13 cellular contexts compared by ENCODE assay signal in the genomic region with DNA sequence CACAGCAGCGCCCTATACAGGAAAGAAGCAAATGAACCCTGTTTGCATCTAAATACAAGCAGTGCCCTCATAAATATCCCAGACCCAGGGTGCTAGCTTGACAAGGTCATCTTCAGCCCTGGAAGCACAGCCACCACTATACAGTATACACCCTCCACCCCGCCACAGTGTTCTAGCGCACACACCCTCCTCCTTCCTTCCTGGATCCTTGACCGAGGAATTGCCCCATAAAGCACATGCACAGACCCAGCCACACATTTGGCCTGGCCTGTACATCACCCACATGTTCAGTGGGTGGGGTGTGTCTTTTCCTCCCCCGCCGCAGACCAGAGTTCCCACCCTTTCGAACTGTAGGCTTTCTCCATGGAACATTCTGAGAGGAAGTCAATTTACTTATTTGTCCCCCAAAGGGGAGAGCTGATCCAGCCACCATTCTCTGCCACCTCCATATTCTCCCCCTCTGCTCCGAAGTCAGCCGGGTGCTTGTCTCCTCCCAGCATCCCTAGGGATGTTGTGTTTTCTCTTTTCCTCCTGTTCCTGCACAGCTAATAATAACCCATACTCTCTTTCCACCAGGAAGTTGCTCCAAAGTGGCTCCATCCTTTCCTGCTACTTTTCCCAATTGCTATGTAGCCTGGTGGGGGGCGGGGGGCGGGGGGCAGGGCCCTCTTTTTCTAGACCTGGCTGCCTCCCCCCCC. TPM values are rescaled to one million over a fixed set of nuclear protein-coding genes. Genes with fewer than 3 reads are reported as not detected.
DNase-seq lines count a peak whose midpoint lies in the region; ATAC-seq and TF ChIP-seq lines count a peak whose summit lies in the region.
"Had no signal": no experiment of that assay in that cellular context is flagged by ENCODE, and none has a peak within 500 bp of the region (broad histone marks: within the 10 kb centered on the region; RNA-seq: fewer than 3 reads in every experiment).

No MANE protein-coding gene starts in this region.

- POLR2A ChIA-PET in activated CD8-positive, alpha-beta T cell treated with anti-CD3 and anti-CD28 coated beads, Interleukin-2, amount 10 ng/mL, durations not matched to agents 7 days and 5 days (lab: Charles Lee), result interaction anchor here (0.6 to 2.7 kb wide), 4 partner anchors 8 to 35 kb away, joined by 3 to 24 read pairs (median 11); partner anchors contain the start of genes ABI3 and GNGT2

- H3K9me3 ChIP-seq in thyroid gland, result no peaks in the 10 kb centered on the region

- ATAC-seq in activated CD8-positive, alpha-beta T cell treated with anti-CD3 and anti-CD28 coated beads, Interleukin-2, amount 10 ng/mL, durations not matched to agents 7 days and 5 days, result no peak
- peak; percentile 62 for ATAC-seq in left lobe of liver

- no peaks in the 10 kb centered on the region for H3K27me3 Mint-ChIP-seq in activated CD4-positive, alpha-beta T cell treated with anti-CD3 and anti-CD28 coated beads, Interleukin-2, amount 10 ng/mL, durations not matched to agents 24 days and 14 days
- no peaks in the 10 kb centered on the region for H3K27me3 Mint-ChIP-seq in activated CD8-positive, alpha-beta T cell treated with anti-CD3 and anti-CD28 coated beads, Interleukin-2, amount 10 ng/mL, durations not matched to agents 7 days and 5 days (ENCODE audit: low read depth)
- peaks cover 26% of the 10 kb centered on the region for H3K27me3 Mint-ChIP-seq in mesothelial cell of epicardium (ENCODE audit: low read depth)

- no peaks in the 10 kb centered on the region for H3K36me3 ChIP-seq in thyroid gland

- H3K9me3 Mint-ChIP-seq in activated CD4-positive, alpha-beta T cell treated with anti-CD3 and anti-CD28 coated beads, Interleukin-2, amount 10 ng/mL, durations not matched to agents 24 days and 14 days, result no peaks in the 10 kb centered on the region
- H3K9me3 Mint-ChIP-seq in activated CD8-positive, alpha-beta T cell treated with anti-CD3 and anti-CD28 coated beads, Interleukin-2, amount 10 ng/mL, durations not matched to agents 7 days and 5 days (ENCODE audit: insufficient read depth), result no peaks in the 10 kb centered on the region
- H3K9me3 Mint-ChIP-seq in mesothelial cell of epicardium, result no peaks in the 10 kb centered on the region
- H3K9me3 Mint-ChIP-seq: neural crest cell had no signal

- H3K4me3 ChIP-seq in thyroid gland (replicated peaks in 1 of 3), result no peak overlapping the region

- no peak for DNase-seq in activated CD4-positive, alpha-beta T cell treated with anti-CD3 and anti-CD28 coated beads, Interleukin-2, amount 10 ng/mL, durations not matched to agents 24 days and 14 days
- no peak for DNase-seq in activated CD4-positive, alpha-beta T cell treated with anti-CD3 and anti-CD28 coated beads for 48 hours
- DNase-seq in activated CD8-positive, alpha-beta T cell treated with anti-CD3 and anti-CD28 coated beads, Interleukin-2, amount 10 ng/mL, durations not matched to agents 7 days and 5 days, result no peak
- no peak for DNase-seq in left lobe of liver (ENCODE audit: low spot score)
- DNase-seq in thyroid gland, result peak; percentile 10 to 15
- no peak for DNase-seq in 8988T
- no peak for DNase-seq in mesothelial cell of epicardium (ENCODE audit: low spot score in 2 of 2, unreplicated experiment in 2 of 2)
- DNase-seq in HuH-7 (ENCODE audit: low spot score), result no peak
- DNase-seq: ACHN, IMR-90 had no signal

- CTCF ChIA-PET in activated CD8-positive, alpha-beta T cell treated with anti-CD3 and anti-CD28 coated beads, Interleukin-2, amount 10 ng/mL, durations not matched to agents 7 days and 5 days (lab: Charles Lee), result interaction anchor here (2.1 to 2.9 kb wide), 5 partner anchors 8 to 37 kb away, joined by 11 to 29 read pairs (median 14); partner anchors contain the start of genes ABI3 and GNGT2

- intact Hi-C loops in activated CD4-positive, alpha-beta T cell treated with anti-CD3 and anti-CD28 coated beads, Interleukin-2, amount 10 ng/mL, durations not matched to agents 24 days and 14 days (cut with micrococcal nuclease), result loop anchor here (5.0 kb wide), 2 partner anchors 125 to 145 kb away; partner anchors contain the start of gene ZNF652
- intact Hi-C loops in thyroid gland (cut with DNase I), result no loop called here

- TF ChIP-seq CTCF in thyroid gland (IDR thresholded peaks at IDR 0.05) (no peak), mesothelial cell of epicardium (IDR thresholded peaks at IDR 0.05; ENCODE audit: unreplicated experiment) (no peak)

- no peaks in the 10 kb centered on the region for H3K27me3 ChIP-seq in thyroid gland

- TF ChIP-seq POLR2A in thyroid gland (IDR thresholded peaks at IDR 0.05), result no peak

- H3K27ac Mint-ChIP-seq in activated CD4-positive, alpha-beta T cell treated with anti-CD3 and anti-CD28 coated beads, Interleukin-2, amount 10 ng/mL, durations not matched to agents 24 days and 14 days, result peak overlapping the region; percentile 61
- peak overlapping the region; percentile 98 for H3K27ac Mint-ChIP-seq in activated CD8-positive, alpha-beta T cell treated with anti-CD3 and anti-CD28 coated beads, Interleukin-2, amount 10 ng/mL, durations not matched to agents 7 days and 5 days
- no peak overlapping the region for H3K27ac Mint-ChIP-seq in mesothelial cell of epicardium
- H3K27ac Mint-ChIP-seq: brain had no signal

- WGBS in thyroid gland, 2 donors, result 63 to 70% methylated on average over 11 of the region's 11 CpGs

- H3K4me3 Mint-ChIP-seq in activated CD4-positive, alpha-beta T cell treated with anti-CD3 and anti-CD28 coated beads, Interleukin-2, amount 10 ng/mL, durations not matched to agents 24 days and 14 days, result peak overlapping the region; percentile 46
- H3K4me3 Mint-ChIP-seq in activated CD8-positive, alpha-beta T cell treated with anti-CD3 and anti-CD28 coated beads, Interleukin-2, amount 10 ng/mL, durations not matched to agents 7 days and 5 days, result peak overlapping the region; percentile 70
- H3K4me3 Mint-ChIP-seq in mesothelial cell of epicardium, result no peak overlapping the region
- H3K4me3 Mint-ChIP-seq: brain, neural crest cell had no signal

- peaks cover 13 to 31% of the 10 kb centered on the region in 2 donors for H3K4me1 ChIP-seq in thyroid gland

- peaks cover 60% of the 10 kb centered on the region for H3K4me1 Mint-ChIP-seq in activated CD4-positive, alpha-beta T cell treated with anti-CD3 and anti-CD28 coated beads, Interleukin-2, amount 10 ng/mL, durations not matched to agents 24 days and 14 days
- H3K4me1 Mint-ChIP-seq in activated CD8-positive, alpha-beta T cell treated with anti-CD3 and anti-CD28 coated beads, Interleukin-2, amount 10 ng/mL, durations not matched to agents 7 days and 5 days (ENCODE audit: low read depth), result peaks cover 82% of the 10 kb centered on the region
- no peaks in the 10 kb centered on the region for H3K4me1 Mint-ChIP-seq in mesothelial cell of epicardium
- H3K4me1 Mint-ChIP-seq: brain, neural crest cell had no signal

- peaks cover 61% of the 10 kb centered on the region for H3K36me3 Mint-ChIP-seq in activated CD4-positive, alpha-beta T cell treated with anti-CD3 and anti-CD28 coated beads, Interleukin-2, amount 10 ng/mL, durations not matched to agents 24 days and 14 days (ENCODE audit: low read depth)
- H3K36me3 Mint-ChIP-seq in activated CD8-positive, alpha-beta T cell treated with anti-CD3 and anti-CD28 coated beads, Interleukin-2, amount 10 ng/mL, durations not matched to agents 7 days and 5 days (ENCODE audit: low read depth), result peaks cover 83% of the 10 kb centered on the region
- no peaks in the 10 kb centered on the region for H3K36me3 Mint-ChIP-seq in mesothelial cell of epicardium
- H3K36me3 Mint-ChIP-seq: brain had no signal

- no peak overlapping the region for H3K27ac ChIP-seq in thyroid gland

RNA-seq across cellular contexts. Expression of gene ABI3, which starts 6.6 kb away (rescaled TPM):
- 27.8 and 28.4 TPM in 2 replicates for total RNA-seq in activated CD4-positive, alpha-beta T cell treated with anti-CD3 and anti-CD28 coated beads, Interleukin-2, amount 10 ng/mL, durations not matched to agents 24 days and 14 days
- 100 to 1,000 TPM; 110 to 117 TPM for total RNA-seq in activated CD8-positive, alpha-beta T cell treated with anti-CD3 and anti-CD28 coated beads, Interleukin-2, amount 10 ng/mL, durations not matched to agents 7 days and 5 days
- 4.0 TPM for total RNA-seq in left lobe of liver
- 10 to 100 TPM in 1 of 4 donors, 1 to 10 TPM in 3; 4.2 to 10.3 (median 6.2) TPM for total RNA-seq in thyroid gland
- total RNA-seq in mesothelial cell of epicardium, result 0.51 to 1.3 TPM (median 0.69 TPM) in 3 replicates

RNA-seq across cellular contexts. Expression of gene GNGT2, which starts 6.7 kb away (rescaled TPM):
- 18.2 and 19.5 TPM in 2 replicates for total RNA-seq in activated CD4-positive, alpha-beta T cell treated with anti-CD3 and anti-CD28 coated beads, Interleukin-2, amount 10 ng/mL, durations not matched to agents 24 days and 14 days
- total RNA-seq in activated CD8-positive, alpha-beta T cell treated with anti-CD3 and anti-CD28 coated beads, Interleukin-2, amount 10 ng/mL, durations not matched to agents 7 days and 5 days, result 10 to 100 TPM; 40.0 to 45.4 TPM
- total RNA-seq in left lobe of liver, result 0.20 TPM
- total RNA-seq in thyroid gland, result 1 to 10 TPM; 1.5 to 4.2 (median 2.7) TPM
- total RNA-seq in mesothelial cell of epicardium, result 0.34 TPM in 1 of 3 replicates, not detected in the others
- total RNA-seq: frontal cortex, neural crest cell had no signal

RNA-seq across cellular contexts. Expression of gene PHOSPHO1, which starts 13.5 kb away (rescaled TPM):
- 0.09 TPM in 1 of 2 replicates, not detected in the other for total RNA-seq in activated CD4-positive, alpha-beta T cell treated with anti-CD3 and anti-CD28 coated beads, Interleukin-2, amount 10 ng/mL, durations not matched to agents 24 days and 14 days
- not detected for total RNA-seq in activated CD8-positive, alpha-beta T cell treated with anti-CD3 and anti-CD28 coated beads, Interleukin-2, amount 10 ng/mL, durations not matched to agents 7 days and 5 days
- total RNA-seq in left lobe of liver (0.28 TPM), thyroid gland (1 to 10 TPM in 1 of 4 donors, not detected in 3; 1.7 TPM), mesothelial cell of epicardium (0.25 to 0.40 TPM in 2 of 3 replicates, not detected in the other)
- total RNA-seq: neural crest cell had no signal

Comparison
In these comparisons a context has a peak if more than half of its experiments do, and no peak if none do; other contexts are left out.
1. DNase-seq: peak in thyroid gland (2 of 2); none in activated CD4-positive, alpha-beta T cell treated with anti-CD3 and anti-CD28 coated beads, Interleukin-2, amount 10 ng/mL, durations not matched to agents 24 days and 14 days (single experiment), activated CD4-positive, alpha-beta T cell treated with anti-CD3 and anti-CD28 coated beads for 48 hours (single experiment), activated CD8-positive, alpha-beta T cell treated with anti-CD3 and anti-CD28 coated beads, Interleukin-2, amount 10 ng/mL, durations not matched to agents 7 days and 5 days (single experiment), left lobe of liver (single experiment), 8988T (single experiment), mesothelial cell of epicardium (0 of 2) and HuH-7 (single experiment).